ENCODE assay signal across 36 cellular contexts in genomic region chr4:106362426-106362825, GRCh38. TPM values are rescaled to one million over a fixed set of nuclear protein-coding genes. Genes with fewer than 3 reads are reported as not detected.
"Had no signal": no experiment of that assay in that cellular context is flagged by ENCODE, and none has a peak within 500 bp of the region (broad histone marks: within the 10 kb centered on the region; RNA-seq: fewer than 3 reads in every experiment).

No MANE protein-coding gene starts in this region.

- H3K27ac ChIP-seq: adrenal gland, body of pancreas, brain microvascular endothelial cell, breast epithelium, VCaP had no signal

- H3K27me3 ChIP-seq: adrenal gland, body of pancreas, brain microvascular endothelial cell, breast epithelium had no signal

- H3K4me1 ChIP-seq: body of pancreas, breast epithelium had no signal

- H3K9me3 ChIP-seq: adrenal gland, body of pancreas, breast epithelium had no signal

- H3K36me3 ChIP-seq: adrenal gland, brain microvascular endothelial cell, breast epithelium had no signal

- H3K4me3 ChIP-seq: adrenal gland, body of pancreas, breast epithelium had no signal

- DNase-seq: activated B cell treated with CpG ODN at 0.5 μM for 24 hours; activated CD4-positive, alpha-beta memory T cell treated with anti-CD3 and anti-CD28 coated beads for 36 hours; activated CD4-positive, alpha-beta T cell treated with anti-CD3 and anti-CD28 coated beads for 4 hours; activated CD4-positive, alpha-beta T cell treated with anti-CD3 and anti-CD28 coated beads, Interleukin-2, amount 10 ng/mL, durations not matched to agents 24 days and 14 days; activated CD4-positive, alpha-beta T cell treated with anti-CD3 and anti-CD28 coated beads, Interleukin-2, amount 50 U/mL, for 1 hour; activated CD4-positive, alpha-beta T cell treated with anti-CD3 and anti-CD28 coated beads, Interleukin-2, amount 50 U/mL, for 4 hours; activated CD4-positive, CD25-positive, alpha-beta regulatory T cell treated with anti-CD3 and anti-CD28 coated beads, Interleukin-2, amount 50 U/mL, for 72 hours; activated CD8-positive, alpha-beta memory T cell treated with anti-CD3 and anti-CD28 coated beads, Interleukin-2, amount 50 U/mL, for 4 hours; activated CD8-positive, alpha-beta T cell treated with anti-CD3 and anti-CD28 coated beads for 36 hours; activated effector memory CD4-positive, alpha-beta T cell treated with anti-CD3 and anti-CD28 coated beads, Interleukin-2, amount 50 U/mL, for 16 hours; activated gamma-delta T cell treated with Interleukin-2 at 50 U/mL for 16 hours; activated naive CD4-positive, alpha-beta T cell; activated naive CD4-positive, alpha-beta T cell treated with anti-CD3 and anti-CD28 coated beads for 36 hours; activated naive CD4-positive, alpha-beta T cell treated with anti-CD3 and anti-CD28 coated beads, Interleukin-2, amount 50 U/mL, for 16 hours; activated naive CD8-positive, alpha-beta T cell treated with anti-CD3 and anti-CD28 coated beads for 36 hours; activated T-cell treated with anti-CD3 and anti-CD28 coated beads for 4 hours; activated T-cell treated with anti-CD3 and anti-CD28 coated beads, Interleukin-2, amount 50 U/mL, for 1 hour; activated T-cell treated with anti-CD3 and anti-CD28 coated beads, Interleukin-2, amount 50 U/mL, for 4 hours; activated T-cell treated with anti-CD3 and anti-CD28 coated beads, Interleukin-2, amount 50 U/mL, for 72 hours; adrenal gland; amniotic stem cell; aorta; body of pancreas; brain microvascular endothelial cell; central memory CD4-positive, alpha-beta T cell; T-helper 1 cell; T-helper 2 cell; T-helper 9 cell had no signal

RNA-seq across cellular contexts. Expression of gene GIMD1, which starts 6.2 kb away (rescaled TPM):
- total RNA-seq: activated B cell treated with CpG ODN at 0.5 μM for 24 hours; activated CD4-positive, alpha-beta memory T cell treated with anti-CD3 and anti-CD28 coated beads for 36 hours; activated CD4-positive, alpha-beta T cell treated with anti-CD3 and anti-CD28 coated beads, Interleukin-2, amount 10 ng/mL, durations not matched to agents 24 days and 14 days; activated CD8-positive, alpha-beta memory T cell treated with anti-CD3 and anti-CD28 coated beads for 36 hours; activated CD8-positive, alpha-beta T cell treated with anti-CD3 and anti-CD28 coated beads for 36 hours; activated naive CD4-positive, alpha-beta T cell treated with anti-CD3 and anti-CD28 coated beads for 36 hours; activated naive CD4-positive, alpha-beta T cell treated with anti-CD3 and anti-CD28 coated beads, Interleukin-2, amount 50 U/mL, for 72 hours; activated naive CD8-positive, alpha-beta T cell treated with anti-CD3 and anti-CD28 coated beads for 36 hours; activated T-cell treated with anti-CD3 and anti-CD28 coated beads, Interleukin-2, amount 50 U/mL, for 4 hours; activated T-cell treated with anti-CD3 and anti-CD28 coated beads, Interleukin-2, amount 50 U/mL, for 72 hours; activated T-helper 1 cell treated with anti-CD3 and anti-CD28 coated beads, Interleukin-12 subunit alpha, Interleukin-12 subunit beta, Interleukin-2, Interleukin-4 antibody, amounts not matched to agents 30 ng/mL and 10 ng/mL and 1 ng/mL, durations not matched to agents 14 hours and 24 hours and 36 hours; activated T-helper 17 cell treated with anti-CD3 and anti-CD28 coated beads, Interleukin-2, amount 50 U/mL, for 72 hours; adrenal gland; aorta; astrocyte; body of pancreas; breast epithelium; cardiac septum had no signal
- polyA plus RNA-seq: adrenal gland had no signal
